32 cellular contexts compared by ENCODE assay signal in genomic region chr7:29199776-29200175, GRCh38.
"Had no signal": no experiment of that assay in that cellular context is flagged by ENCODE, and none has a peak within 500 bp of the region (broad histone marks: within the 10 kb centered on the region; RNA-seq: fewer than 3 reads in every experiment).

No MANE protein-coding gene starts in this region.

- DNase-seq: activated CD4-positive, alpha-beta T cell treated with anti-CD3 and anti-CD28 coated beads, Interleukin-2, amount 10 ng/mL, durations not matched to agents 24 days and 14 days; activated CD4-positive, alpha-beta T cell treated with anti-CD3 and anti-CD28 coated beads, Interleukin-2, amount 50 U/mL, for 4 hours; activated CD8-positive, alpha-beta T cell treated with anti-CD3 and anti-CD28 coated beads for 36 hours; activated effector memory CD4-positive, alpha-beta T cell treated with anti-CD3 and anti-CD28 coated beads, Interleukin-2, amount 50 U/mL, for 16 hours; activated naive CD4-positive, alpha-beta T cell; activated naive CD4-positive, alpha-beta T cell treated with anti-CD3 and anti-CD28 coated beads, Interleukin-2, amount 50 U/mL, for 16 hours; activated naive CD8-positive, alpha-beta T cell treated with anti-CD3 and anti-CD28 coated beads for 36 hours; activated T-cell treated with anti-CD3 and anti-CD28 coated beads, Interleukin-2, amount 50 U/mL, for 1 hour; activated T-cell treated with anti-CD3 and anti-CD28 coated beads, Interleukin-2, amount 50 U/mL, for 72 hours; amniotic stem cell; aorta; brain microvascular endothelial cell; central memory CD4-positive, alpha-beta T cell; NCI-H1092 treated with DMSO at 0.1 percent for 48 hours; NCI-H1694; NCI-H1930; NCI-H2081 treated with DMSO at 0.1 percent for 48 hours; NCI-H226; NCI-H446 treated with DMSO at 0.1 percent for 48 hours; NCI-H524 treated with DMSO at 0.1 percent for 48 hours; NCI-H82; NK-92 treated with Interleukin-12 subunit alpha and Interleukin-12 subunit beta, amount 100 ng/mL, for 24 hours; PC-3; Peyer's patch; SIG-M5; T-cell; T-helper 17 cell had no signal

- H3K9ac ChIP-seq: KMS-11 had no signal

- H3K27me3 ChIP-seq: Peyer's patch had no signal

- H3K4me3 ChIP-seq: Peyer's patch had no signal

- H3K4me2 ChIP-seq: KMS-11 had no signal

- H3K9me3 ChIP-seq: Peyer's patch had no signal

- H3K27ac ChIP-seq: brain microvascular endothelial cell, KMS-11, Peyer's patch, RWPE1 had no signal

- H3K36me3 ChIP-seq: brain microvascular endothelial cell, Peyer's patch had no signal

- ATAC-seq: activated CD8-positive, alpha-beta T cell treated with anti-CD3 and anti-CD28 coated beads for 36 hours; activated T-cell treated with anti-CD3 and anti-CD28 coated beads, Interleukin-2, amount 50 U/mL, for 72 hours; activated T-helper 17 cell treated with anti-CD3 and anti-CD28 coated beads, Interleukin-2, amount 50 U/mL, for 72 hours; PC-3; Right ventricle myocardium inferior; SK-N-SH treated with all-trans-retinoic acid at 6 μM for 48 hours; T-cell; T-helper 17 cell had no signal
